In the genomic region with DNA sequence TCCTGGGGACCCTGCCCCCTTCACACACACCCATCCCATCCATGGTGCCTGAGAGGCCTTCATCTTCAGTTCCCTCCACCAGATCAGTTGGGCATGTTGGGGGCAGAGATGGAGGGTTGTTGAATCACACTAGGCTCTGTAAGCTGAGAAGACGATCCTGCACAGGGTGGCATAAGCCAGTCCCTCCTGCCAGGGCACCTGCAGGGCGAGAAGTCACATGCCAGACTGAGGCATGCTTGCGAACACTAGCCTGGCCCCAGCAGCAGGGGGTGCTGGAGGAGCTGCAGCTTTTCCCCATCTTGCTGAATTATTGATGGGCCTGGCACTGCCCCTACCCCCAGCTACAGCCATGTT, we compare ENCODE assay signal across 1 cellular context.
TF ChIP-seq lines count a peak whose summit lies in the region.

No MANE protein-coding gene starts in this region.

TF ChIP-seq in GM23338, 12 proteins besides CTCF, POLR2A, EP300 and RAD21 (continued from another document):
- TF ChIP-seq, protein P1, sequence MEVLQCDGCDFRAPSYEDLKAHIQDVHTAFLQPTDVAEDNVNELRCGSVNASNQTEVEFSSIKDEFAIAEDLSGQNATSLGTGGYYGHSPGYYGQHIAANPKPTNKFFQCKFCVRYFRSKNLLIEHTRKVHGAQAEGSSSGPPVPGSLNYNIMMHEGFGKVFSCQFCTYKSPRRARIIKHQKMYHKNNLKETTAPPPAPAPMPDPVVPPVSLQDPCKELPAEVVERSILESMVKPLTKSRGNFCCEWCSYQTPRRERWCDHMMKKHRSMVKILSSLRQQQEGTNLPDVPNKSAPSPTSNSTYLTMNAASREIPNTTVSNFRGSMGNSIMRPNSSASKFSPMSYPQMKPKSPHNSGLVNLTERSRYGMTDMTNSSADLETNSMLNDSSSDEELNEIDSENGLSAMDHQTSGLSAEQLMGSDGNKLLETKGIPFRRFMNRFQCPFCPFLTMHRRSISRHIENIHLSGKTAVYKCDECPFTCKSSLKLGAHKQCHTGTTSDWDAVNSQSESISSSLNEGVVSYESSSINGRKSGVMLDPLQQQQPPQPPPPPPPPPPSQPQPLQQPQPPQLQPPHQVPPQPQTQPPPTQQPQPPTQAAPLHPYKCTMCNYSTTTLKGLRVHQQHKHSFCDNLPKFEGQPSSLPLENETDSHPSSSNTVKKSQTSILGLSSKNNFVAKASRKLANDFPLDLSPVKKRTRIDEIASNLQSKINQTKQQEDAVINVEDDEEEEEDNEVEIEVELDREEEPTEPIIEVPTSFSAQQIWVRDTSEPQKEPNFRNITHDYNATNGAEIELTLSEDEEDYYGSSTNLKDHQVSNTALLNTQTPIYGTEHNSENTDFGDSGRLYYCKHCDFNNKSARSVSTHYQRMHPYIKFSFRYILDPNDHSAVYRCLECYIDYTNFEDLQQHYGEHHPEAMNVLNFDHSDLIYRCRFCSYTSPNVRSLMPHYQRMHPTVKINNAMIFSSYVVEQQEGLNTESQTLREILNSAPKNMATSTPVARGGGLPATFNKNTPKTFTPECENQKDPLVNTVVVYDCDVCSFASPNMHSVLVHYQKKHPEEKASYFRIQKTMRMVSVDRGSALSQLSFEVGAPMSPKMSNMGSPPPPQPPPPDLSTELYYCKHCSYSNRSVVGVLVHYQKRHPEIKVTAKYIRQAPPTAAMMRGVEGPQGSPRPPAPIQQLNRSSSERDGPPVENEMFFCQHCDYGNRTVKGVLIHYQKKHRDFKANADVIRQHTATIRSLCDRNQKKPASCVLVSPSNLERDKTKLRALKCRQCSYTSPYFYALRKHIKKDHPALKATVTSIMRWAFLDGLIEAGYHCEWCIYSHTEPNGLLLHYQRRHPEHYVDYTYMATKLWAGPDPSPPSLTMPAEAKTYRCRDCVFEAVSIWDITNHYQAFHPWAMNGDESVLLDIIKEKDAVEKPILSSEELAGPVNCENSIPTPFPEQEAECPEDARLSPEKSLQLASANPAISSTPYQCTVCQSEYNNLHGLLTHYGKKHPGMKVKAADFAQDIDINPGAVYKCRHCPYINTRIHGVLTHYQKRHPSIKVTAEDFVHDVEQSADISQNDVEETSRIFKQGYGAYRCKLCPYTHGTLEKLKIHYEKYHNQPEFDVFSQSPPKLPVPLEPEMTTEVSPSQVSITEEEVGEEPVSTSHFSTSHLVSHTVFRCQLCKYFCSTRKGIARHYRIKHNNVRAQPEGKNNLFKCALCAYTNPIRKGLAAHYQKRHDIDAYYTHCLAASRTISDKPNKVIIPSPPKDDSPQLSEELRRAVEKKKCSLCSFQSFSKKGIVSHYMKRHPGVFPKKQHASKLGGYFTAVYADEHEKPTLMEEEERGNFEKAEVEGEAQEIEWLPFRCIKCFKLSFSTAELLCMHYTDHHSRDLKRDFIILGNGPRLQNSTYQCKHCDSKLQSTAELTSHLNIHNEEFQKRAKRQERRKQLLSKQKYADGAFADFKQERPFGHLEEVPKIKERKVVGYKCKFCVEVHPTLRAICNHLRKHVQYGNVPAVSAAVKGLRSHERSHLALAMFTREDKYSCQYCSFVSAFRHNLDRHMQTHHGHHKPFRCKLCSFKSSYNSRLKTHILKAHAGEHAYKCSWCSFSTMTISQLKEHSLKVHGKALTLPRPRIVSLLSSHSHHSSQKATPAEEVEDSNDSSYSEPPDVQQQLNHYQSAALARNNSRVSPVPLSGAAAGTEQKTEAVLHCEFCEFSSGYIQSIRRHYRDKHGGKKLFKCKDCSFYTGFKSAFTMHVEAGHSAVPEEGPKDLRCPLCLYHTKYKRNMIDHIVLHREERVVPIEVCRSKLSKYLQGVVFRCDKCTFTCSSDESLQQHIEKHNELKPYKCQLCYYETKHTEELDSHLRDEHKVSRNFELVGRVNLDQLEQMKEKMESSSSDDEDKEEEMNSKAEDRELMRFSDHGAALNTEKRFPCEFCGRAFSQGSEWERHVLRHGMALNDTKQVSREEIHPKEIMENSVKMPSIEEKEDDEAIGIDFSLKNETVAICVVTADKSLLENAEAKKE (CRISPR knock-in tag; IDR thresholded peaks at IDR 0.05) = no peak
- TF ChIP-seq STAT1 (IDR thresholded peaks at IDR 0.05; ENCODE audit: unreplicated experiment) (no peak), CREB1 (CRISPR knock-in tag; IDR thresholded peaks at IDR 0.05; ENCODE audit: low read depth) (no peak), EZH2 (IDR thresholded peaks at IDR 0.05; ENCODE audit: low read depth, unreplicated experiment) (no peak), ZNF114 (CRISPR knock-in tag; IDR thresholded peaks at IDR 0.05) (no peak), JUNB (IDR thresholded peaks at IDR 0.05; ENCODE audit: unreplicated experiment) (no peak), NANOG (IDR thresholded peaks at IDR 0.05; ENCODE audit: borderline replicate concordance) (no peak), POLR2AphosphoS5 (IDR thresholded peaks at IDR 0.05; ENCODE audit: low read depth) (no peak), ZNF331 (CRISPR knock-in tag; IDR thresholded peaks at IDR 0.05; ENCODE audit: low read depth) (no peak)
- TF ChIP-seq, protein P2, sequence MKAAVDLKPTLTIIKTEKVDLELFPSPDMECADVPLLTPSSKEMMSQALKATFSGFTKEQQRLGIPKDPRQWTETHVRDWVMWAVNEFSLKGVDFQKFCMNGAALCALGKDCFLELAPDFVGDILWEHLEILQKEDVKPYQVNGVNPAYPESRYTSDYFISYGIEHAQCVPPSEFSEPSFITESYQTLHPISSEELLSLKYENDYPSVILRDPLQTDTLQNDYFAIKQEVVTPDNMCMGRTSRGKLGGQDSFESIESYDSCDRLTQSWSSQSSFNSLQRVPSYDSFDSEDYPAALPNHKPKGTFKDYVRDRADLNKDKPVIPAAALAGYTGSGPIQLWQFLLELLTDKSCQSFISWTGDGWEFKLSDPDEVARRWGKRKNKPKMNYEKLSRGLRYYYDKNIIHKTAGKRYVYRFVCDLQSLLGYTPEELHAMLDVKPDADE (IDR thresholded peaks at IDR 0.05) = no peak
- TF ChIP-seq, protein P3, sequence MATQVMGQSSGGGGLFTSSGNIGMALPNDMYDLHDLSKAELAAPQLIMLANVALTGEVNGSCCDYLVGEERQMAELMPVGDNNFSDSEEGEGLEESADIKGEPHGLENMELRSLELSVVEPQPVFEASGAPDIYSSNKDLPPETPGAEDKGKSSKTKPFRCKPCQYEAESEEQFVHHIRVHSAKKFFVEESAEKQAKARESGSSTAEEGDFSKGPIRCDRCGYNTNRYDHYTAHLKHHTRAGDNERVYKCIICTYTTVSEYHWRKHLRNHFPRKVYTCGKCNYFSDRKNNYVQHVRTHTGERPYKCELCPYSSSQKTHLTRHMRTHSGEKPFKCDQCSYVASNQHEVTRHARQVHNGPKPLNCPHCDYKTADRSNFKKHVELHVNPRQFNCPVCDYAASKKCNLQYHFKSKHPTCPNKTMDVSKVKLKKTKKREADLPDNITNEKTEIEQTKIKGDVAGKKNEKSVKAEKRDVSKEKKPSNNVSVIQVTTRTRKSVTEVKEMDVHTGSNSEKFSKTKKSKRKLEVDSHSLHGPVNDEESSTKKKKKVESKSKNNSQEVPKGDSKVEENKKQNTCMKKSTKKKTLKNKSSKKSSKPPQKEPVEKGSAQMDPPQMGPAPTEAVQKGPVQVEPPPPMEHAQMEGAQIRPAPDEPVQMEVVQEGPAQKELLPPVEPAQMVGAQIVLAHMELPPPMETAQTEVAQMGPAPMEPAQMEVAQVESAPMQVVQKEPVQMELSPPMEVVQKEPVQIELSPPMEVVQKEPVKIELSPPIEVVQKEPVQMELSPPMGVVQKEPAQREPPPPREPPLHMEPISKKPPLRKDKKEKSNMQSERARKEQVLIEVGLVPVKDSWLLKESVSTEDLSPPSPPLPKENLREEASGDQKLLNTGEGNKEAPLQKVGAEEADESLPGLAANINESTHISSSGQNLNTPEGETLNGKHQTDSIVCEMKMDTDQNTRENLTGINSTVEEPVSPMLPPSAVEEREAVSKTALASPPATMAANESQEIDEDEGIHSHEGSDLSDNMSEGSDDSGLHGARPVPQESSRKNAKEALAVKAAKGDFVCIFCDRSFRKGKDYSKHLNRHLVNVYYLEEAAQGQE (IDR thresholded peaks at IDR 0.05; ENCODE audit: unreplicated experiment) = no peak
